ENCODE assay signal across 8 cellular contexts in the genomic region with DNA sequence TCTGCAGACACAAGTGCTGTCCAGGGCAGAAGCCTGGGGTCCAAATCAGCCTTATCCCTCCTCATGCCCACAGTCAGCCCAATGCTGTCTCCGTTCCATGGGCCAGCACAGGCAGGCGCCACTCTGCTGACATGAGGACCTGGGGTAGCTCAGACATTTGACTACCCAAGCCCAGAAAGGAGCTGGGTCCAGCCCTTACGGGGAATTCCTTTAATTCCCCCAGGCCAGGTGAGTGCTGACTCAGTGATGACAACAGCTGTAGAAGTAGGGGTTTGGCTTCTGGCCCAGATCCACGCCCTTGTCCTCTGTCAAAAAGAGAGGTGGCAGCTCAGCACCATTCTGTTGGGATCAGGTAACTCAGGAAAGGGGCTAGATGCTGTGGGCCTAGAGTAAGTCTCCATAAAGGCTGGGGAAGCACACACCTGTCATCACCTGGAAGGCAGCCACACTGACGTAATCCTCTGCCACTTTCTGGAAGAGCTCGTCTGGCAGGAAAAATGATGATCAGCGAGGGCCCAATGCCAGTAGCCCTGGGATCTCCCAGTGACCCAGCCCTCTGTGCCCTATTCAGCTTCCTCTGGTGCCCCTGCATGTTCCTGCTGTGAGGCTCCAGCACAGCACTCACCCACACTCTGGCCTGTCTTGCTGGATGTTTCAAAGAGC. TPM values are rescaled to one million over a fixed set of nuclear protein-coding genes. Genes with fewer than 3 reads are reported as not detected.
DNase-seq lines count a peak whose midpoint lies in the region; ATAC-seq and TF ChIP-seq lines count a peak whose summit lies in the region.

No MANE protein-coding gene starts in this region.

- peaks cover 66% of the 10 kb centered on the region for H3K4me1 Mint-ChIP-seq in activated T-cell treated with anti-CD3 and anti-CD28 coated beads, Interleukin-2, amount 50 U/mL, for 4 hours (ENCODE audit: low read depth)

- peak overlapping the region; percentile 92 for H3K4me3 Mint-ChIP-seq in activated T-cell treated with anti-CD3 and anti-CD28 coated beads, Interleukin-2, amount 50 U/mL, for 4 hours

- peak overlapping the region; percentile 73 for H3K27ac ChIP-seq in OCI-LY7 (ENCODE audit: low read depth, low read length, poor library complexity, severe bottlenecking)
- peak overlapping the region; percentile 91 for H3K27ac ChIP-seq in hepatocyte
- H3K27ac ChIP-seq in suprapubic skin = peak overlapping the region; percentile 85

- H3K9me3 Mint-ChIP-seq in activated T-cell treated with anti-CD3 and anti-CD28 coated beads, Interleukin-2, amount 50 U/mL, for 4 hours = no peaks in the 10 kb centered on the region

- intact Hi-C loops in OCI-LY7 (cut with micrococcal nuclease; ENCODE audit: unreplicated experiment) = loop anchor here (5.0 to 10.0 kb wide), 3 partner anchors 124 to 654 kb away; partner anchors contain the start of gene TSPAN17

- no peaks in the 10 kb centered on the region for H3K9me3 ChIP-seq in OCI-LY7 (ENCODE audit: low read length)
- no peaks in the 10 kb centered on the region for H3K9me3 ChIP-seq in hepatocyte (ENCODE audit: low read depth)
- no peaks in the 10 kb centered on the region for H3K9me3 ChIP-seq in suprapubic skin

- DNase-seq in activated T-cell treated with anti-CD3 and anti-CD28 coated beads, Interleukin-2, amount 50 U/mL, for 4 hours = no peak
- no peak for DNase-seq in activated T-cell treated with anti-CD3 and anti-CD28 coated beads, Interleukin-2, amount 50 U/mL, for 1 hour
- DNase-seq in OCI-LY7 (ENCODE audit: low spot score) (no peak), hepatocyte (ENCODE audit: low spot score) (no peak), suprapubic skin (ENCODE audit: low spot score in 2 of 2) (peak in 1 of 2 donors; percentile 82)

- POLR2A ChIA-PET in OCI-LY7 (lab: Charles Lee) = interaction anchor here (0.6 to 1.3 kb wide), 5 partner anchors 9 to 1360 kb away, joined by 3 to 6 read pairs (median 4); no protein-coding TSS in a partner anchor

- TF ChIP-seq EP300 in suprapubic skin (IDR thresholded peaks at IDR 0.05) = no peak

- H3K79me2 ChIP-seq in OCI-LY7 (ENCODE audit: insufficient read depth, low read depth, low read length) (peaks cover 41% of the 10 kb centered on the region), hepatocyte (peaks cover 47% of the 10 kb centered on the region)

- CTCF ChIA-PET in OCI-LY7 (lab: Charles Lee; ENCODE audit: unreplicated experiment) = interaction anchor here (0.6 to 1.4 kb wide), 4 partner anchors 9 to 188 kb away, joined by 3 to 6 read pairs (median 3); no protein-coding TSS in a partner anchor

- WGBS in hepatocyte (ENCODE audit: low lambda C conversion rate, missing lambda C conversion rate) = 77% methylated on average over 7 of the region's 7 CpGs
- WGBS in suprapubic skin = 42% methylated on average over 5 of the region's 7 CpGs

- H3K36me3 Mint-ChIP-seq in activated T-cell treated with anti-CD3 and anti-CD28 coated beads, Interleukin-2, amount 50 U/mL, for 4 hours (ENCODE audit: insufficient read depth) = peaks cover 9% of the 10 kb centered on the region

- H3K27me3 ChIP-seq in hepatocyte (no peaks in the 10 kb centered on the region), suprapubic skin (no peaks in the 10 kb centered on the region)

- no peak for TF ChIP-seq CTCF in OCI-LY7 (conservative IDR thresholded peaks at IDR 0.05; ENCODE audit: low read length)
- TF ChIP-seq CTCF in hepatocyte (IDR thresholded peaks at IDR 0.05; ENCODE audit: poor library complexity) = no peak
- no peak for TF ChIP-seq CTCF in suprapubic skin (IDR thresholded peaks at IDR 0.05)

- no peaks in the 10 kb centered on the region for H3K27me3 Mint-ChIP-seq in activated T-cell treated with anti-CD3 and anti-CD28 coated beads, Interleukin-2, amount 50 U/mL, for 4 hours (ENCODE audit: low read depth)

- H3K9me2 ChIP-seq in OCI-LY7 (ENCODE audit: insufficient read depth, low read length) = no peaks in the 10 kb centered on the region
- H3K9me2 ChIP-seq in hepatocyte (replicated peaks; ENCODE audit: insufficient read depth) = no peaks in the 10 kb centered on the region

- peaks cover 14% of the 10 kb centered on the region for H4K20me1 ChIP-seq in OCI-LY7 (ENCODE audit: insufficient read depth, low read length)
- H4K20me1 ChIP-seq in hepatocyte (ENCODE audit: insufficient read depth, poor library complexity, severe bottlenecking) = peaks cover 17% of the 10 kb centered on the region

- no peak for ATAC-seq in activated T-cell treated with anti-CD3 and anti-CD28 coated beads, Interleukin-2, amount 50 U/mL, for 4 hours
- no peak for ATAC-seq in GM21447 (IDR thresholded peaks at IDR 0.05; ENCODE audit: unreplicated experiment)
- no peak for ATAC-seq in HG03457 (IDR thresholded peaks at IDR 0.05; ENCODE audit: unreplicated experiment)
- no peak for ATAC-seq in HG02938 (IDR thresholded peaks at IDR 0.05; ENCODE audit: unreplicated experiment)

- H2AFZ ChIP-seq in OCI-LY7 (ENCODE audit: low read length) = no peak overlapping the region
- no peak overlapping the region for H2AFZ ChIP-seq in hepatocyte

- H3K4me3 ChIP-seq in OCI-LY7 (ENCODE audit: low read depth, low read length, poor library complexity, severe bottlenecking) (peak overlapping the region; percentile 100), hepatocyte (no peak overlapping the region), suprapubic skin (peak overlapping the region; percentile 69)

- no peak for TF ChIP-seq POLR2A in suprapubic skin (IDR thresholded peaks at IDR 0.05)

- H3K4me1 ChIP-seq in OCI-LY7 (ENCODE audit: insufficient read depth, low read length, poor library complexity, severe bottlenecking) (peaks cover 56% of the 10 kb centered on the region), hepatocyte (ENCODE audit: insufficient read depth) (peaks cover 37% of the 10 kb centered on the region), suprapubic skin (peaks cover 69% of the 10 kb centered on the region)

- peak overlapping the region; percentile 93 for H3K4me2 ChIP-seq in OCI-LY7 (ENCODE audit: low read length)
- peak overlapping the region; percentile 95 for H3K4me2 ChIP-seq in hepatocyte

- H3K36me3 ChIP-seq in OCI-LY7 (ENCODE audit: insufficient read depth, low read length) (peaks cover 67% of the 10 kb centered on the region), hepatocyte (replicated peaks; ENCODE audit: insufficient read depth, low read depth) (no peaks in the 10 kb centered on the region), suprapubic skin (peaks cover 17% of the 10 kb centered on the region)

- BruUV-seq in OCI-LY7 (replicated peaks; lab: Mats Ljungman, UMichigan) = TSS peak; percentile 47

RNA-seq across cellular contexts. Expression of gene RAB24, which starts 1.9 kb away (rescaled TPM):
- total RNA-seq in activated T-cell treated with anti-CD3 and anti-CD28 coated beads, Interleukin-2, amount 50 U/mL, for 4 hours = 10 to 100 TPM; 26.3 to 29.8 (median 27.5) TPM
- 25.8 and 43.1 TPM in 2 replicates for total RNA-seq in OCI-LY7 (2014; rRNA removed; shearing (Covaris generic))
- 31.3 and 36.1 TPM in 2 replicates for total RNA-seq in OCI-LY7 (2022)
- 25.7 and 30.3 TPM in 2 replicates for total RNA-seq in hepatocyte
- polyA plus RNA-seq in hepatocyte = 64.6 and 76.6 TPM in 2 replicates
- total RNA-seq in suprapubic skin = 10 to 100 TPM; 36.7 to 70.1 (median 43.3) TPM

RNA-seq across cellular contexts. Expression of gene PRELID1, which starts 2.0 kb away (rescaled TPM):
- total RNA-seq in activated T-cell treated with anti-CD3 and anti-CD28 coated beads, Interleukin-2, amount 50 U/mL, for 4 hours = 100 to 1,000 TPM; 293 to 372 (median 302) TPM
- 217 and 249 TPM in 2 replicates for total RNA-seq in OCI-LY7 (2014; rRNA removed; shearing (Covaris generic))
- 203 and 232 TPM in 2 replicates for total RNA-seq in OCI-LY7 (2022)
- total RNA-seq in hepatocyte = 228 and 245 TPM in 2 replicates
- polyA plus RNA-seq in hepatocyte = 255 and 282 TPM in 2 replicates
- 10 to 100 TPM; 54.2 to 90.1 (median 62.1) TPM for total RNA-seq in suprapubic skin

RNA-seq across cellular contexts. Expression of gene MXD3, which starts 10.1 kb away (rescaled TPM):
- 1 to 10 TPM; 3.7 to 5.1 (median 4.3) TPM for total RNA-seq in activated T-cell treated with anti-CD3 and anti-CD28 coated beads, Interleukin-2, amount 50 U/mL, for 4 hours
- 109 and 130 TPM in 2 replicates for total RNA-seq in OCI-LY7 (2014; rRNA removed; shearing (Covaris generic))
- total RNA-seq in OCI-LY7 (2022) = 81.3 and 105 TPM in 2 replicates
- 14.0 and 22.3 TPM in 2 replicates for total RNA-seq in hepatocyte
- polyA plus RNA-seq in hepatocyte = 11.9 and 16.5 TPM in 2 replicates
- 10 to 100 TPM in 3 of 4 donors, 1 to 10 TPM in 1; 8.7 to 30.3 (median 11.7) TPM for total RNA-seq in suprapubic skin

RNA-seq across cellular contexts. Expression of gene LMAN2, which starts 49.8 kb away (rescaled TPM):
- total RNA-seq in activated T-cell treated with anti-CD3 and anti-CD28 coated beads, Interleukin-2, amount 50 U/mL, for 4 hours = 100 to 1,000 TPM; 120 to 129 (median 127) TPM
- 144 and 151 TPM in 2 replicates for total RNA-seq in OCI-LY7 (2014; rRNA removed; shearing (Covaris generic))
- total RNA-seq in OCI-LY7 (2022) (103 and 116 TPM in 2 replicates), hepatocyte (357 and 366 TPM in 2 replicates), suprapubic skin (100 to 1,000 TPM; 119 to 191 (median 160) TPM)
- polyA plus RNA-seq in hepatocyte = 381 and 391 TPM in 2 replicates

RNA-seq across cellular contexts. Expression of gene RGS14, which starts 56.1 kb away (rescaled TPM):
- 10 to 100 TPM; 43.7 to 62.3 (median 46.2) TPM for total RNA-seq in activated T-cell treated with anti-CD3 and anti-CD28 coated beads, Interleukin-2, amount 50 U/mL, for 4 hours
- total RNA-seq in OCI-LY7 (2014; rRNA removed; shearing (Covaris generic)) = 33.0 and 43.3 TPM in 2 replicates
- total RNA-seq in OCI-LY7 (2022) = 41.7 and 46.3 TPM in 2 replicates
- 26.1 and 36.5 TPM in 2 replicates for total RNA-seq in hepatocyte
- polyA plus RNA-seq in hepatocyte = 30.7 and 37.0 TPM in 2 replicates
- total RNA-seq in suprapubic skin = 10 to 100 TPM; 38.5 to 85.9 (median 68.8) TPM
